27 cellular contexts compared by ENCODE assay signal in the genomic region with DNA sequence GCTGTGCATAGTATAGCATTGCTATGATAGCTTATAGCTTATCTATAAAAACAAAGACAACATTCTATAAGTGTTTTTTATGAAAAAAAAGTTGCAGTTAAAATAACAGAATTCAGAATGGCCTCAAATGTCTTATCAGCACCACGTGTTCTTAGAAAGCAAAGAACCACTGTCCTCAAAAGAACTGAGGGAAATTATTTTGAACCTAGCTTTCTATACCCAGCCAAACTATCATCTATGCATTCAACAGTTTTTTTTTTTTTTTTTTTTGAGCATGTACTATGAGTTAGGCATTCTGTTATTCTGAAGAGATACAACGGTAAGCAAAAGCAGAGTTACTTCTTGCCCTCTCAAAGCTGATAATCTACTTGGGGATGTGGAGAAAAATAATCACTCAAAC.
"Had no signal": no experiment of that assay in that cellular context is flagged by ENCODE, and none has a peak within 500 bp of the region (broad histone marks: within the 10 kb centered on the region; RNA-seq: fewer than 3 reads in every experiment).

No MANE protein-coding gene starts in this region.

- FAIRE-seq: endometrium, islet of Langerhans, keratinocyte had no signal

- ATAC-seq: effector memory CD8-positive, alpha-beta T cell; esophagus mucosa; gastrocnemius medialis; heart left ventricle; left cardiac atrium; left lung; left ventricle myocardium superior; lower lobe of right lung; mucosa of descending colon; naive thymus-derived CD8-positive, alpha-beta T cell had no signal

- H3K79me2 ChIP-seq: hepatocyte had no signal

- H3K27me3 ChIP-seq: colonic mucosa, gastrocnemius medialis, heart left ventricle, hepatocyte, left lung had no signal

- H3K4me3 ChIP-seq: colonic mucosa, esophagus squamous epithelium, gastrocnemius medialis, heart left ventricle, hepatocyte, left lung, lower lobe of right lung, mucosa of descending colon had no signal

- H3K4me1 ChIP-seq: colonic mucosa, esophagus squamous epithelium, gastrocnemius medialis, left lung, lower lobe of right lung had no signal

- H3K36me3 ChIP-seq: colonic mucosa, esophagus squamous epithelium, gastrocnemius medialis, heart left ventricle, left lung, lower lobe of right lung had no signal

- H3K4me2 ChIP-seq: hepatocyte had no signal

- DNase-seq: colonic mucosa; cortex of kidney; effector CD8-positive, alpha-beta T cell; effector memory CD8-positive, alpha-beta T cell; endodermal cell; erythroblast; esophagus squamous epithelium; foreskin fibroblast; foreskin melanocyte; gastrocnemius medialis; heart left ventricle; hypothalamus; immature natural killer cell; left cardiac atrium; left lung; left ventricle myocardium superior; lower lobe of right lung; mesenchymal stem cell; mucosa of descending colon; naive B cell; naive thymus-derived CD8-positive, alpha-beta T cell had no signal

- H3K9me3 ChIP-seq: colonic mucosa had no signal

- H3K27ac ChIP-seq: colonic mucosa, epithelial cell of prostate, esophagus squamous epithelium, gastrocnemius medialis, heart left ventricle, hepatocyte, left lung, lower lobe of right lung had no signal

- H2AFZ ChIP-seq: hepatocyte had no signal
